In the genomic region with DNA sequence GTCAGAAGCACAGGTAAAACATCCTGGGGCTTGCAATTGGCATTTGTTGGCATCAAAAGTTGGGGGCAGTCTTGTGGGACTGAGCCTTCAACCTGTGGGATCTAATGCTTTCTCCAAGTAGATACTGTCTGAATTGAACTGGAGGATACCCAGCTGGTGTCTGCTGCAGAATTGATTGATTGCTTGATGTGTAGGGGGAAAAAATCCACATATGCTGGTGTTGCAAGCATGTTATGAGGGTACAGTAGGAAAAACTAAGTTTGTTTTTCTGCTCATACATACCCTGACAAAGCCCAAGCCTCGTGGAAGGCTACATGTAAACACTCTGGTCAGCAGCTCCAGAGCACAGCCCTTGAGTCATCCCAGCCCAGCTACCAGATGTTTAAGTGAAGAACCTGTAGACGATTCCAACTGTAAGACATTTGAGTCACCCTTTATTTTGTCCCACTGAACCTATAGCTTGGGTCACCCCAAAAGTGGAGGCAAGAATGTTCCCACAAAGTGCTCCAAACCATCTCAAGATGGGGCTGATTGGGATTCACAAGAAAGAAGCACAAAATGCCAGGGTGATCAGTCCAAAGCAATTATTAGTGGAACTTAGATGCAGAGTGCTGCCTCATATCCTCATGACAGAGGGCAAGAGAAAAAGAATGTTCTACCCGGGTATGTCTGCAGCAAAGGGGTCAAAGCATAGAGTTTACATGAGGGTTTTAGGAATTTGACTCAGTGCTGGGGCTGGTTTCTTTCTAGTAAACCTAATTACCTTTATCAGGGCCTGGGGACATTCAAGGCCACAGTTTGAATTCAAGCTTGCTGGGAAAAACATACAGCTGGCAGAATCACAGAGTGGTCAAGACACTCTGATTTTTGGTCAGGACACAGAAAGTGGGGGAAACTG, we compare ENCODE assay signal across 21 cellular contexts. TPM values are rescaled to one million over a fixed set of nuclear protein-coding genes. Genes with fewer than 3 reads are reported as not detected.
DNase-seq lines count a peak whose midpoint lies in the region; ATAC-seq, FAIRE-seq and TF ChIP-seq lines count a peak whose summit lies in the region.
"Had no signal": no experiment of that assay in that cellular context is flagged by ENCODE, and none has a peak within 500 bp of the region (broad histone marks: within the 10 kb centered on the region; RNA-seq: fewer than 3 reads in every experiment).

No MANE protein-coding gene starts in this region.

- POLR2A ChIA-PET in H1 (lab: Charles Lee; ENCODE audit: partially characterized antibody) (interaction anchor here (1.2 to 3.2 kb wide), 2 partner anchors 9 to 64 kb away, joined by 3 to 10 read pairs; a partner anchor contains a TSS), A673 (lab: Charles Lee; ENCODE audit: low non-redundant PET) (no interaction called here)

- intact Hi-C loops in mucosa of descending colon (cut with DNase I, micrococcal nuclease) (no loop called here), A673 (cut with micrococcal nuclease; ENCODE audit: unreplicated experiment) (no loop called here)

- H3K4me2 ChIP-seq in OCI-LY3 (ENCODE audit: low read length) (no peak overlapping the region), H1 (ENCODE audit: insufficient read depth in 1 of 2, low read depth in 2 of 2, low read length in 2 of 2) (no peak overlapping the region)

- no peak overlapping the region for H3K23ac ChIP-seq in H1 (ENCODE audit: insufficient read length)

- H3K4me3 ChIP-seq in OCI-LY3 (ENCODE audit: low read length), result no peak overlapping the region
- H3K4me3 ChIP-seq in H1 (ENCODE audit: extremely low read depth in 1 of 4, insufficient read depth in 2 of 4, low read depth in 3 of 4, low read length in 4 of 4), result no peak overlapping the region
- H3K4me3 ChIP-seq in mucosa of descending colon, result no peak overlapping the region
- no peak overlapping the region for H3K4me3 ChIP-seq in A673 (ENCODE audit: low read depth, low read length, poor library complexity, severe bottlenecking)
- H3K4me3 ChIP-seq: esophagus squamous epithelium, ovary, skin epidermis, testis had no signal

- FAIRE-seq in H1 (lab: Jason Lieb, UNC), result no peak
- FAIRE-seq in D721Med (lab: Jason Lieb, UNC), result no peak
- FAIRE-seq: GM18507 had no signal

- CTCF ChIA-PET in H1 (lab: Charles Lee; ENCODE audit: partially characterized antibody) (interaction anchor here (0.8 kb wide), 1 partner anchor 9 kb away, joined by 3 read pairs; no protein-coding TSS in a partner anchor), A673 (lab: Charles Lee) (no interaction called here)

- H3K79me1 ChIP-seq in H1 (ENCODE audit: low read depth, low read length), result no peaks in the 10 kb centered on the region

- no peak overlapping the region for H3K27ac ChIP-seq in OCI-LY3 (ENCODE audit: low read length)
- H3K27ac ChIP-seq in H1 (ENCODE audit: low read depth, low read length), result 0 out of 2 replicates have a peak overlapping the region, but pooled peaks have one; percentile 45
- H3K27ac ChIP-seq in A673 (ENCODE audit: low read depth, low read length, poor library complexity, severe bottlenecking), result no peak overlapping the region
- H3K27ac ChIP-seq: esophagus squamous epithelium, ovary, RWPE1, skin epidermis, testis had no signal

- no peaks in the 10 kb centered on the region for H3K79me2 ChIP-seq in OCI-LY3 (ENCODE audit: low read length)
- no peaks in the 10 kb centered on the region for H3K79me2 ChIP-seq in H1 (ENCODE audit: control insufficient read depth in 1 of 2, insufficient read depth in 2 of 2, low read length in 2 of 2)

- H3K18ac ChIP-seq in H1 (ENCODE audit: extremely low read depth, low read length), result no peak overlapping the region

- H2BK12ac ChIP-seq in H1 (ENCODE audit: low read depth, low read length), result no peak overlapping the region

- no peak overlapping the region for H3K14ac ChIP-seq in H1 (ENCODE audit: insufficient read length)

- TF ChIP-seq POLR2A in H1 (IDR thresholded peaks at IDR 0.05; ENCODE audit: control extremely low read depth in 1 of 2, low read depth in 2 of 2, low read length in 2 of 2), result no peak

- no peak for TF ChIP-seq RAD21 in H1 (IDR thresholded peaks at IDR 0.05 in 1 of 2, conservative IDR thresholded peaks at IDR 0.05 in 1 of 2; ENCODE audit: low read depth in 2 of 2, low read length in 2 of 2)

- TF ChIP-seq EP300 in H1 (IDR thresholded peaks at IDR 0.05; ENCODE audit: borderline replicate concordance in 1 of 2, low read depth in 2 of 2, low read length in 2 of 2), result no peak

- H4K5ac ChIP-seq in H1 (ENCODE audit: insufficient read length, low read depth, low read length), result no peak overlapping the region

- no peak overlapping the region for H3K9ac ChIP-seq in OCI-LY3 (ENCODE audit: low read length)
- no peak overlapping the region for H3K9ac ChIP-seq in H1 (replicated peaks in 1 of 4; ENCODE audit: extremely low read depth in 1 of 4, low read depth in 3 of 4, low read length in 3 of 4)

- H3K4me1 ChIP-seq in OCI-LY3 (ENCODE audit: low read length) (no peaks in the 10 kb centered on the region), H1 (replicated peaks in 1 of 4; ENCODE audit: control insufficient read depth in 3 of 4, insufficient read depth in 4 of 4, low read length in 3 of 4) (no peaks in the 10 kb centered on the region), mucosa of descending colon (ENCODE audit: low read depth) (peaks cover 14% of the 10 kb centered on the region), A673 (ENCODE audit: insufficient read depth, low read length, poor library complexity, severe bottlenecking) (no peaks in the 10 kb centered on the region)
- H3K4me1 ChIP-seq: esophagus squamous epithelium, testis had no signal

- no peaks in the 10 kb centered on the region for H3K23me2 ChIP-seq in H1 (ENCODE audit: low read depth, low read length)

- TF ChIP-seq CTCF in OCI-LY3 (IDR thresholded peaks at IDR 0.05; ENCODE audit: low read depth, low read length) (no peak), H1 (IDR thresholded peaks at IDR 0.05; ENCODE audit: control extremely low read depth in 1 of 3, insufficient read depth in 1 of 3, low read depth in 1 of 3, low read length in 3 of 3) (no peak), mucosa of descending colon (IDR thresholded peaks at IDR 0.05) (no peak), A673 (conservative IDR thresholded peaks at IDR 0.05; ENCODE audit: low read depth, low read length) (no peak), D721Med (IDR thresholded peaks at IDR 0.05; ENCODE audit: insufficient read depth, missing control alignments) (no peak)

- peak overlapping the region; percentile 30; the same call in 1 of the 2 replicates for H2AFZ ChIP-seq in OCI-LY3 (ENCODE audit: low read depth, low read length)
- no peak overlapping the region for H2AFZ ChIP-seq in H1 (ENCODE audit: low read length)

- no peak overlapping the region for H4K8ac ChIP-seq in H1 (ENCODE audit: extremely low read depth, insufficient read depth, low read length)

- H2AK5ac ChIP-seq in H1 (ENCODE audit: low read depth, low read length), result no peak overlapping the region

- no peak overlapping the region for H2BK15ac ChIP-seq in H1 (ENCODE audit: low read length)

- no TSS peak for BruUV-seq in A673 (replicated peaks; lab: Mats Ljungman, UMichigan)

- H3K4ac ChIP-seq in H1 (replicated peaks; ENCODE audit: insufficient read length, low read depth, low read length), result no peak overlapping the region

- H3K9me3 ChIP-seq in OCI-LY3 (ENCODE audit: insufficient read depth, low read length) (no peaks in the 10 kb centered on the region), H1 (ENCODE audit: insufficient read depth in 2 of 2, low read depth in 1 of 2, low read length in 1 of 2) (no peaks in the 10 kb centered on the region), mucosa of descending colon (no peaks in the 10 kb centered on the region), A673 (ENCODE audit: low read depth, low read length, poor library complexity, severe bottlenecking) (no peaks in the 10 kb centered on the region)
- H3K9me3 ChIP-seq: esophagus squamous epithelium, ovary, testis had no signal

- no peak overlapping the region for H2BK5ac ChIP-seq in H1 (ENCODE audit: low read depth, low read length)

- H4K20me1 ChIP-seq in OCI-LY3 (ENCODE audit: insufficient read depth, low read length) (no peaks in the 10 kb centered on the region), H1 (replicated peaks in 1 of 2; ENCODE audit: control insufficient read depth in 1 of 2, insufficient read depth in 2 of 2, low read length in 2 of 2) (no peaks in the 10 kb centered on the region)

- H3K27me3 ChIP-seq in OCI-LY3 (ENCODE audit: low read depth, low read length) (no peaks in the 10 kb centered on the region), H1 (replicated peaks in 1 of 4; ENCODE audit: control insufficient read depth in 3 of 4, extremely low read depth in 1 of 4, insufficient read depth in 3 of 4, low read length in 3 of 4) (no peaks in the 10 kb centered on the region), A673 (replicated peaks; ENCODE audit: insufficient read depth, low read depth, low read length, poor library complexity) (no peaks in the 10 kb centered on the region)
- H3K27me3 ChIP-seq: esophagus squamous epithelium, ovary, testis had no signal

- H2BK120ac ChIP-seq in H1 (replicated peaks; ENCODE audit: low read depth, low read length), result no peak overlapping the region

- no peak overlapping the region for H2BK20ac ChIP-seq in H1 (ENCODE audit: low read length)

- no peak overlapping the region for H3K56ac ChIP-seq in H1 (replicated peaks; ENCODE audit: insufficient read length, low read depth, low read length)

- no peak overlapping the region for H4K91ac ChIP-seq in H1 (replicated peaks; ENCODE audit: insufficient read length, low read length)

- H3K36me3 ChIP-seq in OCI-LY3 (replicated peaks; ENCODE audit: low read depth, low read length), result no peaks in the 10 kb centered on the region
- no peaks in the 10 kb centered on the region for H3K36me3 ChIP-seq in H1 (ENCODE audit: control insufficient read depth in 2 of 4, insufficient read depth in 4 of 4, low read length in 3 of 4)
- no peaks in the 10 kb centered on the region for H3K36me3 ChIP-seq in mucosa of descending colon (ENCODE audit: low read depth)
- H3K36me3 ChIP-seq in A673 (ENCODE audit: insufficient read depth, low read length, poor library complexity, severe bottlenecking), result no peaks in the 10 kb centered on the region
- H3K36me3 ChIP-seq: esophagus squamous epithelium, ovary had no signal

- peak; percentile 70 for DNase-seq in EH (ENCODE audit: low read depth)
- DNase-seq in H1 (ENCODE audit: low read depth in 1 of 2, low spot score in 2 of 2), result no peak
- DNase-seq in mucosa of descending colon, result no peak
- DNase-seq in A673 (ENCODE audit: low spot score), result no peak
- no peak for DNase-seq in activated T-cell treated with anti-CD3 and anti-CD28 coated beads, Interleukin-2, amount 50 U/mL, for 1 hour
- no peak for DNase-seq in D721Med (ENCODE audit: insufficient read length, low spot score)
- DNase-seq: activated CD4-positive, CD25-positive, alpha-beta regulatory T cell treated with anti-CD3 and anti-CD28 coated beads, Interleukin-2, amount 50 U/mL, for 72 hours; activated CD8-positive, alpha-beta memory T cell treated with anti-CD3 and anti-CD28 coated beads, Interleukin-2, amount 10 ng/mL, durations not matched to agents 7 days and 5 days; activated naive CD4-positive, alpha-beta T cell; dermis blood vessel endothelial cell; esophagus squamous epithelium; NCI-H2171; ovary; stimulated activated CD4-positive, alpha-beta T cell treated with anti-CD3 and anti-CD28 coated beads, Interleukin-4, amount 100 ng/mL, for 4 hours; T-helper 2 cell; testis had no signal

- WGBS in H1 (ENCODE audit: extremely low coverage in 1 of 2, insufficient coverage in 1 of 2, insufficient read length in 1 of 2, insufficient replicate concordance in 2 of 2, low coverage in 1 of 2, low lambda C conversion rate in 2 of 2, missing lambda C conversion rate in 1 of 2), 2 experiments, result 86% methylated on average over 3 of the region's 3 CpGs; no CpG with 5 or more reads in 1 of the 2 experiments

- ATAC-seq in mucosa of descending colon (peak; percentile 36), HG02852 (IDR thresholded peaks at IDR 0.05; ENCODE audit: unreplicated experiment) (no peak)
- ATAC-seq: activated CD8-positive, alpha-beta memory T cell treated with anti-CD3 and anti-CD28 coated beads, Interleukin-2, amount 10 ng/mL, durations not matched to agents 7 days and 5 days had no signal

RNA-seq across cellular contexts. Expression of a gene that starts 9.6 kb away (rescaled TPM):
- total RNA-seq in H1 (2021; fragmentation: NEBNext Ultra II Directional; extraction: Animal tissue kit (Norgen Biotek cat#: 25700)), result 18.0 and 20.5 TPM in 2 replicates
- 1.9 and 3.3 TPM in 2 replicates for polyA plus RNA-seq in H1 (2011; rRNA removed)
- polyA plus RNA-seq in H1 (2011; cell fraction: cytosol; rRNA removed), result 4.6 TPM
- polyA plus RNA-seq in H1 (2011; cell fraction: nucleus; rRNA removed), result 2.6 TPM
- polyA plus RNA-seq in H1 (2012, experiment 1 of 2), result 9.7 to 14.7 TPM (median 10.5 TPM) in 4 replicates
- polyA plus RNA-seq in H1 (2012, experiment 2 of 2), result 0.81 TPM
- polyA plus RNA-seq in H1 (2013, experiment 1 of 2), result 4.5 TPM
- 4.2 TPM for polyA plus RNA-seq in H1 (2013, experiment 2 of 2)
- 11.2 and 17.8 TPM in 2 replicates for polyA minus RNA-seq in H1 (2011; rRNA and poly(A)+ RNA removed)
- 16.5 TPM for polyA minus RNA-seq in H1 (2011; cell fraction: cytosol; rRNA and poly(A)+ RNA removed)
- 8.3 TPM for polyA minus RNA-seq in H1 (2011; cell fraction: nucleus; rRNA and poly(A)+ RNA removed)
- 10 to 100 TPM; 31.0 to 50.1 (median 35.0) TPM for total RNA-seq in mucosa of descending colon
- total RNA-seq in A673 (2021), result 44.9 and 47.6 TPM in 2 replicates
